Comparison of ENCODE assay signal across 8 cellular contexts in the genomic region with DNA sequence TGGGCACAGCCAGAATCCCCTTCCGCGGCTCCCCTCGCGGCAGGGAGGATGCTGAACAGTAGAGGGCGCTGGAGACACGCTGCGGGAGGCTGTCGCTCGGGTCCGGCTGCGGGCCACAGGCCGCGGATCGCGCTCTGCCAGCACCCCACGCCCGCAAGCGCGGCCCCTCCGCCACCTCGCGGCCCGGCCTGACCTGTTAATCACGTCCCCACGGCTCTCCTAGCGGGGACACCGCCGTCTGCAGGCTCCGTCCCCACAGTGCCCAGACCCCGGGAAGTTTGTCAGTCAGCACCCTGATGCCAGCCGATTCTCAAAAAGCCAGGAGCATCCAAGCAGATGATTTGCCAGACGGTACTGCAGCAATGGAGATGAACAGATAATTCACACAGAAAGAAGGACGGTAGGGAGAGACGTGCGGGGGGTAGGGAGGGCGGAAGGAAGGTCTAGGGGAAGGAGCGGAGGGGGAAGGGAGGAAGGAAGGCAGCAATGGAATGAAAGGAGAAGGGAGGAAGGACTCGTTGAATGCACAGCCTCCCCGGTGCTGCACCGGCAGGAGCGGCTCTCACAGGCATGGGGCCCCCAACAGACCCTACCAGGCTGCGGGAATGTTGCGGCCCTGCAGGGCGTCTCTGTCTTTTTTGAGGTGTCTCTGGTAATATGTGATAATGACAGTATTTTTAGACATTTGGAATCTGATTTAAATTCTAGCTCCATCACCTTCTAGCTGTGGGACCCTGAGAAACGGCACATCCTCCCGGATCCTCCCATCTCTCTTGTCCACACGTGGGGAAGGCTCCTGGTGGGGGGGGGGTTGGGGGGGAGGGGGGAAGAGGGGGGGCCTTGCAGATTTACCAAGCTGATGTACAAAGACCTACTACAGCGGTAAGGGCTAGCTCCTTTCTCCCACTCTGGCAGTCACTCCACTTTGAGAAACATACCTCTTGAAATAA. TPM values are rescaled to one million over a fixed set of nuclear protein-coding genes. Genes with fewer than 3 reads are reported as not detected.
DNase-seq lines count a peak whose midpoint lies in the region; ATAC-seq, FAIRE-seq and TF ChIP-seq lines count a peak whose summit lies in the region.
"Not testable (repeated sequence)": the region's sequence is repeated elsewhere in the genome, so short reads cannot be mapped to it uniquely, and the experiment has no call there.
"Had no signal": no experiment of that assay in that cellular context is flagged by ENCODE, and none has a peak within 500 bp of the region (broad histone marks: within the 10 kb centered on the region; RNA-seq: fewer than 3 reads in every experiment).

No MANE protein-coding gene starts in this region.

- H3K27me3 ChIP-seq in keratinocyte (ENCODE audit: control insufficient read depth, extremely low read depth, insufficient read depth, low read length): not testable (repeated sequence)

- not testable (repeated sequence) for H3K36me3 ChIP-seq in keratinocyte (ENCODE audit: control insufficient read depth in 2 of 2, extremely low read depth in 1 of 2, insufficient read depth in 2 of 2, low read length in 2 of 2)

- DNase-seq in LHCN-M2 (ENCODE audit: low read depth): peak; percentile 8
- peak; percentile 52 for DNase-seq in activated T-cell treated with anti-CD3 and anti-CD28 coated beads, Interleukin-2, amount 50 U/mL, for 1 hour
- DNase-seq in ecto neural progenitor cell (ENCODE audit: low spot score): peak; percentile 45
- DNase-seq in keratinocyte (ENCODE audit: low read depth, low spot score): not testable (repeated sequence)
- DNase-seq in retina: peak; percentile 43

- H2AFZ ChIP-seq in keratinocyte (ENCODE audit: control insufficient read depth, low read length): peak overlapping the region; percentile 76

- H3K4me3 ChIP-seq in keratinocyte (ENCODE audit: control insufficient read depth in 2 of 3, extremely low read depth in 1 of 3, insufficient read depth in 2 of 3, low read depth in 1 of 3, low read length in 3 of 3): peak overlapping the region; percentile 12 to 60 (median 31)

- H3K9me3 ChIP-seq in keratinocyte (ENCODE audit: control insufficient read depth, low read depth, low read length): not testable (repeated sequence)

- peak overlapping the region; percentile 58 for H3K4me2 ChIP-seq in keratinocyte (ENCODE audit: control insufficient read depth, extremely low read depth, insufficient read depth, low read depth, low read length)

- peak; percentile 75 for ATAC-seq in GM18870 (IDR thresholded peaks at IDR 0.05; ENCODE audit: unreplicated experiment)
- ATAC-seq in HG02642 (IDR thresholded peaks at IDR 0.05; ENCODE audit: poor library complexity, unreplicated experiment): peak; percentile 89

- FAIRE-seq in keratinocyte (lab: Jason Lieb, UNC): not testable (repeated sequence)

- not testable (repeated sequence) for H3K79me2 ChIP-seq in keratinocyte (ENCODE audit: control insufficient read depth, insufficient read depth, low read length)

- not testable (repeated sequence) for H3K9me1 ChIP-seq in keratinocyte (ENCODE audit: control insufficient read depth, extremely low read depth, insufficient read depth, low read length)

- H4K20me1 ChIP-seq in keratinocyte (ENCODE audit: control insufficient read depth, extremely low read depth, insufficient read depth, low read length): not testable (repeated sequence)

- not testable (repeated sequence) for H3K27ac ChIP-seq in keratinocyte (ENCODE audit: control insufficient read depth, insufficient read depth, low read length)

- TF ChIP-seq CTCF in keratinocyte (optimal IDR thresholded peaks at IDR 0.05 in 1 of 3, IDR thresholded peaks at IDR 0.05 in 1 of 3, conservative IDR thresholded peaks at IDR 0.05 in 1 of 3; ENCODE audit: extremely low read depth in 1 of 3, insufficient read depth in 2 of 3, low read length in 3 of 3): not testable (repeated sequence)

- dilution Hi-C loops in keratinocyte (cut with MboI; ENCODE audit: extremely low pct_ligation_motif_present, low sequenced_read_pairs): not testable (repeated sequence)

- peak overlapping the region; percentile 15 for H3K9ac ChIP-seq in keratinocyte (ENCODE audit: control insufficient read depth, extremely low read depth, insufficient read depth, low read length)

- not testable (repeated sequence) for H3K4me1 ChIP-seq in keratinocyte (ENCODE audit: control insufficient read depth, extremely low read depth, insufficient read depth, low read length)

RNA-seq across cellular contexts. Expression of a gene that starts 19.5 kb away (rescaled TPM):
- total RNA-seq in LHCN-M2 (2014; rRNA removed): under 0.01 TPM in 1 of 2 replicates, not detected in the other
- polyA plus RNA-seq in LHCN-M2 (2012): 0.17 TPM
- 0.13 TPM in 1 of 3 replicates, not detected in the others for polyA plus RNA-seq in keratinocyte
- polyA plus RNA-seq in keratinocyte (2011; ENCODE audit: low read depth): not detected
- not detected in 2 replicates for polyA plus RNA-seq in keratinocyte (2011; cell fraction: cytosol; rRNA removed)
- 0.06 TPM in 1 of 2 replicates, not detected in the other for polyA plus RNA-seq in keratinocyte (2011; cell fraction: nucleus; rRNA removed)
- polyA plus RNA-seq in keratinocyte (2012; ENCODE audit: low replicate concordance): 0.07 and 0.28 TPM in 2 replicates
- polyA minus RNA-seq in keratinocyte: 0.03 to 0.10 TPM in 2 of 3 replicates, not detected in the other
- not detected for polyA minus RNA-seq in keratinocyte (2011; cell fraction: cytosol; rRNA and poly(A)+ RNA removed)
- polyA minus RNA-seq in keratinocyte (2011; cell fraction: nucleus; rRNA and poly(A)+ RNA removed): not detected in 2 replicates
- total RNA-seq: frontal cortex had no signal
